In the genomic region with DNA sequence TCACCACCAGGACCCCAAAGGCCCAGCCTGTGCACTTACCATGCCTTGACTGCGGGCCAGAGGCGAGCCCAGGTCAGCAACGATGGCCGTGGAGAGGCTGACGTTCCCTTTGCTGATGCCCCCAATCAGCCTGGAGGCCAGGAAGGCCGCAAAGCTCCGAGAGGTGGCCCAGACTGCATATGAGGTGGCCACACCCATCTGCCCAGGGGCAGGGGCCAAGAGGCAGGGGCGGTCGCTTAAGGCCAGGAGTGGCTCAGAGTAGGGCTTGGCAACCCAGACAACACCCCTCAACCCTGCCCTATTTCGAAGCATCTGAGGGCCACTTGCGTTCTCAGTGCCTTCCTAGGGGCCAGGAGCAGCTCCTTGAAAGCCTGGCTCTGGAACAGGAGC, we compare ENCODE assay signal across 9 cellular contexts. TPM values are rescaled to one million over a fixed set of nuclear protein-coding genes. Genes with fewer than 3 reads are reported as not detected.
DNase-seq lines count a peak whose midpoint lies in the region; ATAC-seq and TF ChIP-seq lines count a peak whose summit lies in the region.
"Had no signal": no experiment of that assay in that cellular context is flagged by ENCODE, and none has a peak within 500 bp of the region (broad histone marks: within the 10 kb centered on the region; RNA-seq: fewer than 3 reads in every experiment).

No MANE protein-coding gene starts in this region.

- intact Hi-C loops in CD8-positive, alpha-beta T cell (cut with DNase I, micrococcal nuclease): loop anchor here (5.0 to 10.0 kb wide), 3 partner anchors 90 to 688 kb away; partner anchors contain the start of genes HAUS3 (in 2 of the 2), POLN (in 2 of the 2), ADD1 (in 1 of the 2) and HTT (in 1 of the 2)
- intact Hi-C loops in dendritic cell treated with granulocyte-macrophage colony-stimulating factor and Interleukin-4, amounts not matched to agents 40 ng/mL and 50 ng/mL, for 4 days (cut with micrococcal nuclease): loop anchor here (5.0 to 10.0 kb wide), 3 partner anchors 88 to 175 kb away; partner anchors contain the start of genes ADD1 and TNIP2

- CTCF ChIA-PET in CD8-positive, alpha-beta T cell (lab: Charles Lee): no interaction called here

- H3K27me3 Mint-ChIP-seq in CD8-positive, alpha-beta T cell (ENCODE audit: low read depth): no peaks in the 10 kb centered on the region
- H3K27me3 Mint-ChIP-seq in dendritic cell treated with granulocyte-macrophage colony-stimulating factor and Interleukin-4, amounts not matched to agents 40 ng/mL and 50 ng/mL, for 4 days: no peaks in the 10 kb centered on the region
- no peaks in the 10 kb centered on the region for H3K27me3 Mint-ChIP-seq in osteocyte (ENCODE audit: unreplicated experiment)

- H3K27ac Mint-ChIP-seq in CD8-positive, alpha-beta T cell: peak overlapping the region; percentile 91
- peak overlapping the region; percentile 67 for H3K27ac Mint-ChIP-seq in dendritic cell treated with granulocyte-macrophage colony-stimulating factor and Interleukin-4, amounts not matched to agents 40 ng/mL and 50 ng/mL, for 4 days
- H3K27ac Mint-ChIP-seq in osteocyte (ENCODE audit: unreplicated experiment): peak overlapping the region; percentile 78

- H3K4me1 Mint-ChIP-seq in CD8-positive, alpha-beta T cell (ENCODE audit: low read depth): peaks cover 40% of the 10 kb centered on the region
- peaks cover 49% of the 10 kb centered on the region for H3K4me1 Mint-ChIP-seq in dendritic cell treated with granulocyte-macrophage colony-stimulating factor and Interleukin-4, amounts not matched to agents 40 ng/mL and 50 ng/mL, for 4 days (ENCODE audit: low read depth)
- peaks cover 26% of the 10 kb centered on the region for H3K4me1 Mint-ChIP-seq in osteocyte (ENCODE audit: unreplicated experiment)

- POLR2A ChIA-PET in CD8-positive, alpha-beta T cell (lab: Charles Lee): interaction anchor here (0.6 to 1.5 kb wide), 2 partner anchors 31 to 465 kb away, joined by 3 read pairs; partner anchors contain the start of gene GRK4

- H3K4me3 Mint-ChIP-seq in CD8-positive, alpha-beta T cell: peak overlapping the region; percentile 87
- H3K4me3 Mint-ChIP-seq in dendritic cell treated with granulocyte-macrophage colony-stimulating factor and Interleukin-4, amounts not matched to agents 40 ng/mL and 50 ng/mL, for 4 days: no peak overlapping the region
- H3K4me3 Mint-ChIP-seq in osteocyte (ENCODE audit: unreplicated experiment): peak overlapping the region; percentile 78

- H3K4me1 ChIP-seq in CD8-positive, alpha-beta T cell (ENCODE audit: insufficient read depth, low read length): peaks cover 53% of the 10 kb centered on the region

- peaks cover 14% of the 10 kb centered on the region for H3K36me3 ChIP-seq in CD8-positive, alpha-beta T cell (ENCODE audit: insufficient read depth, low read length)

- H3K9me3 ChIP-seq in CD8-positive, alpha-beta T cell (ENCODE audit: low read length): no peaks in the 10 kb centered on the region

- DNase-seq in CD8-positive, alpha-beta T cell: no peak
- DNase-seq in MV-4-11 (lab: John Stamatoyannopoulos, UW) (peak; percentile 31), osteocyte (ENCODE audit: extremely low spot score, unreplicated experiment) (no peak), C1 segment of cervical spinal cord (lab: John Stamatoyannopoulos, UW) (no peak), anterior cingulate cortex (lab: John Stamatoyannopoulos, UW) (no peak)
- DNase-seq: NCI-H226 had no signal

- peak overlapping the region; percentile 23 for H3K27ac ChIP-seq in CD8-positive, alpha-beta T cell (ENCODE audit: low read depth, low read length)

- no peaks in the 10 kb centered on the region for H3K9me3 Mint-ChIP-seq in CD8-positive, alpha-beta T cell
- H3K9me3 Mint-ChIP-seq in dendritic cell treated with granulocyte-macrophage colony-stimulating factor and Interleukin-4, amounts not matched to agents 40 ng/mL and 50 ng/mL, for 4 days: no peaks in the 10 kb centered on the region
- H3K9me3 Mint-ChIP-seq in osteocyte (ENCODE audit: unreplicated experiment): no peaks in the 10 kb centered on the region

- H3K4me3 ChIP-seq in CD8-positive, alpha-beta T cell (ENCODE audit: low read depth, low read length): no peak overlapping the region

- H3K36me3 Mint-ChIP-seq in CD8-positive, alpha-beta T cell: peaks cover 47% of the 10 kb centered on the region
- H3K36me3 Mint-ChIP-seq in dendritic cell treated with granulocyte-macrophage colony-stimulating factor and Interleukin-4, amounts not matched to agents 40 ng/mL and 50 ng/mL, for 4 days (ENCODE audit: low read depth): peaks cover 62% of the 10 kb centered on the region
- H3K36me3 Mint-ChIP-seq in osteocyte (ENCODE audit: unreplicated experiment): peaks cover 16% of the 10 kb centered on the region

- no peak for TF ChIP-seq CTCF in CD8-positive, alpha-beta T cell (IDR thresholded peaks at IDR 0.05)
- no peak for TF ChIP-seq CTCF in osteocyte (IDR thresholded peaks at IDR 0.05)

- no peak for ATAC-seq in CD8-positive, alpha-beta T cell
- ATAC-seq in GM21367 (IDR thresholded peaks at IDR 0.05; ENCODE audit: unreplicated experiment) (no peak), HG02759 (IDR thresholded peaks at IDR 0.05; ENCODE audit: unreplicated experiment) (no peak)

- H3K27me3 ChIP-seq in CD8-positive, alpha-beta T cell (ENCODE audit: insufficient read depth, low read length): no peaks in the 10 kb centered on the region

RNA-seq across cellular contexts. Expression of gene NOP14, which starts 30.6 kb away (rescaled TPM):
- 10 to 100 TPM; 23.5 to 23.9 TPM for total RNA-seq in CD8-positive, alpha-beta T cell
- total RNA-seq in osteocyte: 29.3 and 29.6 TPM in 2 replicates

RNA-seq across cellular contexts. Expression of gene GRK4, which starts 30.8 kb away (rescaled TPM):
- total RNA-seq in CD8-positive, alpha-beta T cell: 1 to 10 TPM; 1.2 to 1.3 TPM
- total RNA-seq in osteocyte: 10.5 and 11.7 TPM in 2 replicates
